In the genomic region with DNA sequence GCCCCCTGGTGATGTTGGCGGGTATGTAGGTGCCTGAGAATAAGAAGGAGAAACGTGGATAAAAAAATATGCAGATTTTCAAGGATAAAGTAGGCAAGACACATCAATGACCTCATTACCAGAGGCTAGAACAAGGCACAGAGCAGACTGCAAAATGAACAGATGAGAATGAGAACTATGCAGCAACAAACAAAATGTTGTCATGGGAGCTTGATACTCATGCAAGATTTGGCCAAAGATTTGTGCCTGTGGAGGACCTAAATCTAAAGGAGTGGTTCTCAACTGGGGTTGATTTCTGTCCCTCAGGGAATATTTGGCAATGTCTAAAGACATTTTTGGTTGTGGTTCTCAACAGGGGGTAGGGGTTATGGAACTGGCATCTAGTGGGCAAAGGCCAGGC, we compare ENCODE assay signal across 20 cellular contexts.
DNase-seq lines count a peak whose midpoint lies in the region; ATAC-seq and TF ChIP-seq lines count a peak whose summit lies in the region.
"Had no signal": no experiment of that assay in that cellular context is flagged by ENCODE, and none has a peak within 500 bp of the region (broad histone marks: within the 10 kb centered on the region; RNA-seq: fewer than 3 reads in every experiment).

No MANE protein-coding gene starts in this region.

- no peaks in the 10 kb centered on the region for H3K9me3 ChIP-seq in OCI-LY3 (ENCODE audit: insufficient read depth, low read length)
- H3K9me3 ChIP-seq: BE2C, Peyer's patch had no signal

- no peaks in the 10 kb centered on the region for H3K36me3 ChIP-seq in ACC112 (ENCODE audit: insufficient read depth, low read length)
- no peaks in the 10 kb centered on the region for H3K36me3 ChIP-seq in OCI-LY3 (replicated peaks; ENCODE audit: low read depth, low read length)
- H3K36me3 ChIP-seq: BE2C, Peyer's patch had no signal

- H3K4me1 ChIP-seq in ACC112 (ENCODE audit: control insufficient read depth, insufficient read depth, low read length, unreplicated experiment): no peaks in the 10 kb centered on the region
- peaks cover 45% of the 10 kb centered on the region for H3K4me1 ChIP-seq in OCI-LY3 (ENCODE audit: low read length)
- H3K4me1 ChIP-seq: BE2C, Peyer's patch had no signal

- DNase-seq in GM04504 (ENCODE audit: low read depth) (peak; percentile 24), myocyte (ENCODE audit: low read depth) (peak; percentile 13), AML-193 (lab: John Stamatoyannopoulos, UW) (no peak), NCI-H2196 (lab: John Stamatoyannopoulos, UW; ENCODE audit: unreplicated experiment) (no peak), NCI-H69 (lab: John Stamatoyannopoulos, UW) (no peak)
- DNase-seq: BE2C; CD4-positive, CD25-positive, alpha-beta regulatory T cell; DMS79; KG1; NCI-H1105 treated with DMSO at 0.1 percent for 48 hours; NCI-H2029 treated with DMSO at 0.1 percent for 48 hours; NCI-H345; NCI-H524; NCI-H82; Peyer's patch; T-cell had no signal

- H3K79me2 ChIP-seq in ACC112 (ENCODE audit: control insufficient read depth, insufficient read depth, low read length, unreplicated experiment): no peaks in the 10 kb centered on the region
- H3K79me2 ChIP-seq in OCI-LY3 (ENCODE audit: low read length): no peaks in the 10 kb centered on the region

- H3K4me3 ChIP-seq in ACC112 (ENCODE audit: low read depth, low read length): no peak overlapping the region
- H3K4me3 ChIP-seq in OCI-LY3 (ENCODE audit: low read length): no peak overlapping the region
- H3K4me3 ChIP-seq: Peyer's patch had no signal

- H3K27ac ChIP-seq in ACC112 (ENCODE audit: low read depth, low read length) (no peak overlapping the region), OCI-LY3 (ENCODE audit: low read length) (no peak overlapping the region)
- H3K27ac ChIP-seq: 22Rv1, Peyer's patch had no signal

- H3K9ac ChIP-seq in OCI-LY3 (ENCODE audit: low read length): no peak overlapping the region

- ATAC-seq in HG03025 (IDR thresholded peaks at IDR 0.05; ENCODE audit: low FRiP score, unreplicated experiment): no peak
- ATAC-seq: T-cell had no signal

- H2AFZ ChIP-seq in ACC112 (ENCODE audit: low read length, unreplicated experiment): peak overlapping the region; percentile 33
- H2AFZ ChIP-seq in OCI-LY3 (ENCODE audit: low read depth, low read length): peak overlapping the region; percentile 14; the same call in 1 of the 2 replicates

- H3K27me3 ChIP-seq in ACC112 (ENCODE audit: insufficient read depth, low read length) (no peaks in the 10 kb centered on the region), OCI-LY3 (ENCODE audit: low read depth, low read length) (no peaks in the 10 kb centered on the region)
- H3K27me3 ChIP-seq: BE2C, Peyer's patch had no signal

- peak overlapping the region; percentile 33; the same call in 1 of the 2 replicates for H3K4me2 ChIP-seq in OCI-LY3 (ENCODE audit: low read length)

- no peak for TF ChIP-seq CTCF in OCI-LY3 (IDR thresholded peaks at IDR 0.05; ENCODE audit: low read depth, low read length)

- no peaks in the 10 kb centered on the region for H4K20me1 ChIP-seq in OCI-LY3 (ENCODE audit: insufficient read depth, low read length)

Comparison
In these comparisons a context has a peak if more than half of its experiments do, and no peak if none do; other contexts are left out.
1. DNase-seq: peak in GM04504 (single experiment) and myocyte (single experiment); none in AML-193 (0 of 2), NCI-H2196 (single experiment) and NCI-H69 (single experiment).